In genomic region chr4:85431881-85432280, GRCh38 we compare ENCODE assay signal across 1 cellular context.
TF ChIP-seq lines count a peak whose summit lies in the region.

No MANE protein-coding gene starts in this region.

TF ChIP-seq in H1, 55 proteins besides CTCF, POLR2A, EP300 and RAD21:
- TF ChIP-seq EGR1 (IDR thresholded peaks at IDR 0.05; ENCODE audit: borderline replicate concordance, low read depth, low read length) (no peak), JUND (IDR thresholded peaks at IDR 0.05; ENCODE audit: low read length) (no peak), FOSL1 (IDR thresholded peaks at IDR 0.05; ENCODE audit: insufficient read depth, low read depth, low read length) (no peak), CTBP2 (IDR thresholded peaks at IDR 0.05; ENCODE audit: borderline replicate concordance, insufficient read depth, insufficient read length, low read length) (no peak), ATF2 (IDR thresholded peaks at IDR 0.05; ENCODE audit: low read length) (no peak), KDM1A (IDR thresholded peaks at IDR 0.05; ENCODE audit: borderline replicate concordance, low read length) (no peak), SIRT6 (IDR thresholded peaks at IDR 0.05; ENCODE audit: low read length) (no peak), RXRA (IDR thresholded peaks at IDR 0.05; ENCODE audit: insufficient read depth, low read depth, low read length) (no peak), CBX8 (IDR thresholded peaks at IDR 0.05; ENCODE audit: borderline replicate concordance, low read depth, low read length) (no peak), SIX5 (IDR thresholded peaks at IDR 0.05; ENCODE audit: low read depth, low read length) (no peak), CREB1 (IDR thresholded peaks at IDR 0.05) (no peak), GABPA (IDR thresholded peaks at IDR 0.05; ENCODE audit: borderline replicate concordance, insufficient read depth, low read length) (no peak), CHD7 (IDR thresholded peaks at IDR 0.05; ENCODE audit: insufficient replicate concordance, low read length) (no peak), POLR2AphosphoS5 (IDR thresholded peaks at IDR 0.05; ENCODE audit: low read depth, low read length) (no peak)
